In the genomic region with DNA sequence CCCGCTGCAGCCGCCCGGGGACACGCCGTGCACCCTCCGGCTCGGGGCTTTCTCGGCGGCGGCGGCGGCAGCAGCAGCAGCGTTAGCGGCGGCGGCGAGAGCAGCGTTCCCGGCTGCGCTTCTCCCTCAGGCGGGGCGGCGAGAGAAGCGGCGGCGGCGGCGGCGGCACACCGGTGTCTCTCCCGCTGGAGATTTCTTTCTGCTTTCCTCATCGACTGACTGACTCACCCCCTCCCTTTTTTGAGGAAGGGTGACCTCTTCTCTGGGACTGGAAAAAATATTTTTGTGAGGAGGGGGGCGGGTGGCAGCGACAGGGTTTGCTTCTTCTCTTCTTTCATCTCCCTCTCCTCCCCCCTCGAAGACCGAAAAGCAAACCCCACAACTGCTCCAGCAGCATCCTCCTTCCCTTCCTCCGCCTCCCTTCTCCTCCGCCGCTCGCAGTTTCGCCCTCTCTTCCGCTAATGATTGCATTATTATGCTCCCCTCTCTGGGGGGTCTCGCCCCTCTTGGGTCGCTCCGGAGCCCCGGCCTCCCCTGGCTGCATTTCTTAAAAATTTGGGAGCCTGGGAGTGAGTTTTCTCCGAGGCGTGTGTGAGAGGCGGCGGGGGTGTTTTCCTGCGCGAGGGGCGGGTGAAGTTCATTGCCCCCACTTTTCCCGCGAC, we compare ENCODE assay signal across 8 cellular contexts. TPM values are rescaled to one million over a fixed set of nuclear protein-coding genes. Genes with fewer than 3 reads are reported as not detected.
DNase-seq lines count a peak whose midpoint lies in the region; ATAC-seq and TF ChIP-seq lines count a peak whose summit lies in the region.

No MANE protein-coding gene starts in this region.

- intact Hi-C loops in esophagus squamous epithelium (cut with DNase I): no loop called here

- TF ChIP-seq POLR2A in esophagus squamous epithelium (IDR thresholded peaks at IDR 0.05): peak in 2 of 4 donors; percentile 39

- H3K36me3 ChIP-seq in HEK293 (ENCODE audit: control insufficient read depth in 2 of 2, insufficient read depth in 1 of 2, low read length in 2 of 2) (no peaks in the 10 kb centered on the region), esophagus squamous epithelium (no peaks in the 10 kb centered on the region), neuron (ENCODE audit: insufficient read depth, low read length) (no peaks in the 10 kb centered on the region)

- peak overlapping the region; percentile 89 for H3K4me3 ChIP-seq in HEK293 (ENCODE audit: low read depth, low read length)
- peak overlapping the region; percentile 58 to 85 (median 74) for H3K4me3 ChIP-seq in esophagus squamous epithelium
- H3K4me3 ChIP-seq in neuron (ENCODE audit: low read length): peak overlapping the region; percentile 61

- TF ChIP-seq CTCF in HEK293 (tag by site-specific recombination; IDR thresholded peaks at IDR 0.05) (no peak), esophagus squamous epithelium (IDR thresholded peaks at IDR 0.05) (no peak)

- no peak for ATAC-seq in HG02798 (IDR thresholded peaks at IDR 0.05; ENCODE audit: poor library complexity, unreplicated experiment)
- ATAC-seq in GM19351 (IDR thresholded peaks at IDR 0.05; ENCODE audit: unreplicated experiment): no peak

- peak overlapping the region; percentile 82 for H2AFZ ChIP-seq in neuron (ENCODE audit: low read depth, low read length)

- DNase-seq in Caki2 (ENCODE audit: low read depth) (peak; percentile 68), SW480 (ENCODE audit: low spot score) (peak; percentile 35), esophagus squamous epithelium (lab: John Stamatoyannopoulos, UW) (no peak), RKO (ENCODE audit: low spot score) (no peak)

- H3K27ac ChIP-seq in HEK293 (ENCODE audit: extremely low read depth, low read depth, low read length) (peak overlapping the region; percentile 98), esophagus squamous epithelium (peak overlapping the region; percentile 67 to 91 (median 82))

- CTCF ChIA-PET in HEK293 (lab: Yijun Ruan, JAX): no interaction called here

- H3K4me1 ChIP-seq in HEK293 (ENCODE audit: control insufficient read depth, insufficient read depth, low read length) (peaks cover 23% of the 10 kb centered on the region), esophagus squamous epithelium (peaks cover 17 to 52% (median 29%) of the 10 kb centered on the region in 3 donors), neuron (ENCODE audit: insufficient read depth, low read length) (peaks cover 27% of the 10 kb centered on the region)

- POLR2A ChIA-PET in HEK293 (lab: Yijun Ruan, JAX): no interaction called here

- H3K27me3 ChIP-seq in esophagus squamous epithelium (peaks cover 0 to 59% (median 0%) of the 10 kb centered on the region in 4 donors), neuron (ENCODE audit: insufficient read depth, low read length) (no peaks in the 10 kb centered on the region)

- WGBS in esophagus squamous epithelium, 2 donors: 0 to 2% methylated on average over 18 to 19 of the region's 55 CpGs

- in situ Hi-C loops in Caki2 (cut with HindIII; ENCODE audit: low pct_unique_long_range_greater_than_20kb, low sequenced_read_pairs): no loop called here

- H3K9me3 ChIP-seq in HEK293 (ENCODE audit: control insufficient read depth, insufficient read depth, low read depth, low read length): no peaks in the 10 kb centered on the region
- H3K9me3 ChIP-seq in esophagus squamous epithelium: no peaks in the 10 kb centered on the region
- H3K9me3 ChIP-seq in neuron (ENCODE audit: low read length): no peaks in the 10 kb centered on the region

TF ChIP-seq in HEK293, 187 proteins besides CTCF, POLR2A, EP300 and RAD21 (continues in another document):
- TF ChIP-seq ZNF600 (tag by site-specific recombination; IDR thresholded peaks at IDR 0.05) (no peak), ZNF121 (tag by site-specific recombination; IDR thresholded peaks at IDR 0.05) (no peak), ZNF112 (tag by site-specific recombination; IDR thresholded peaks at IDR 0.05) (no peak), ZNF37A (tag by site-specific recombination; IDR thresholded peaks at IDR 0.05) (no peak), ZNF664 (tag by site-specific recombination; IDR thresholded peaks at IDR 0.05) (no peak), GLI2 (tag by site-specific recombination; IDR thresholded peaks at IDR 0.05; ENCODE audit: borderline replicate concordance, low read depth) (no peak), ZNF624 (tag by site-specific recombination; IDR thresholded peaks at IDR 0.05) (no peak), MYNN (tag by site-specific recombination; IDR thresholded peaks at IDR 0.05; ENCODE audit: borderline replicate concordance) (no peak), ZNF785 (tag by site-specific recombination; IDR thresholded peaks at IDR 0.05) (no peak), ZNF585B (tag by site-specific recombination; IDR thresholded peaks at IDR 0.05) (no peak), SP2 (tag by site-specific recombination; IDR thresholded peaks at IDR 0.05) (peak; percentile 26), ZNF169 (tag by site-specific recombination; IDR thresholded peaks at IDR 0.05) (no peak), MZF1 (tag by site-specific recombination; IDR thresholded peaks at IDR 0.05; ENCODE audit: borderline replicate concordance) (no peak), ZNF394 (tag by site-specific recombination; IDR thresholded peaks at IDR 0.05; ENCODE audit: borderline replicate concordance) (peak; percentile 86), RBAK (tag by site-specific recombination; IDR thresholded peaks at IDR 0.05) (no peak), ZNF610 (tag by site-specific recombination; IDR thresholded peaks at IDR 0.05; ENCODE audit: borderline replicate concordance) (no peak; the same call in 1 of the 2 replicates), KLF17 (tag by site-specific recombination; IDR thresholded peaks at IDR 0.05) (no peak), ZNF133 (tag by site-specific recombination; IDR thresholded peaks at IDR 0.05) (no peak), SALL2 (tag by site-specific recombination; IDR thresholded peaks at IDR 0.05; ENCODE audit: borderline replicate concordance) (no peak), ZFP69B (tag by site-specific recombination; IDR thresholded peaks at IDR 0.05) (peak; percentile 52; the same call in 1 of the 2 replicates), ZFP3 (tag by site-specific recombination; IDR thresholded peaks at IDR 0.05; ENCODE audit: low read depth) (no peak), ZNF404 (tag by site-specific recombination; IDR thresholded peaks at IDR 0.05) (no peak), ZBTB20 (tag by site-specific recombination; IDR thresholded peaks at IDR 0.05) (peak; percentile 89), ZNF175 (tag by site-specific recombination; IDR thresholded peaks at IDR 0.05) (no peak), ZNF280D (tag by site-specific recombination; IDR thresholded peaks at IDR 0.05) (no peak)
- TF ChIP-seq, protein P1, sequence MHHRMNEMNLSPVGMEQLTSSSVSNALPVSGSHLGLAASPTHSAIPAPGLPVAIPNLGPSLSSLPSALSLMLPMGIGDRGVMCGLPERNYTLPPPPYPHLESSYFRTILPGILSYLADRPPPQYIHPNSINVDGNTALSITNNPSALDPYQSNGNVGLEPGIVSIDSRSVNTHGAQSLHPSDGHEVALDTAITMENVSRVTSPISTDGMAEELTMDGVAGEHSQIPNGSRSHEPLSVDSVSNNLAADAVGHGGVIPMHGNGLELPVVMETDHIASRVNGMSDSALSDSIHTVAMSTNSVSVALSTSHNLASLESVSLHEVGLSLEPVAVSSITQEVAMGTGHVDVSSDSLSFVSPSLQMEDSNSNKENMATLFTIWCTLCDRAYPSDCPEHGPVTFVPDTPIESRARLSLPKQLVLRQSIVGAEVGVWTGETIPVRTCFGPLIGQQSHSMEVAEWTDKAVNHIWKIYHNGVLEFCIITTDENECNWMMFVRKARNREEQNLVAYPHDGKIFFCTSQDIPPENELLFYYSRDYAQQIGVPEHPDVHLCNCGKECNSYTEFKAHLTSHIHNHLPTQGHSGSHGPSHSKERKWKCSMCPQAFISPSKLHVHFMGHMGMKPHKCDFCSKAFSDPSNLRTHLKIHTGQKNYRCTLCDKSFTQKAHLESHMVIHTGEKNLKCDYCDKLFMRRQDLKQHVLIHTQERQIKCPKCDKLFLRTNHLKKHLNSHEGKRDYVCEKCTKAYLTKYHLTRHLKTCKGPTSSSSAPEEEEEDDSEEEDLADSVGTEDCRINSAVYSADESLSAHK (tag by site-specific recombination; IDR thresholded peaks at IDR 0.05): 0 out of 2 replicates have a peak, but pooled peaks have one; percentile 33

RNA-seq across cellular contexts. Expression of gene AUTS2, which starts 0.3 kb away (rescaled TPM):
- total RNA-seq in Caki2 (2014; rRNA removed; shearing (Covaris generic); ENCODE audit: low replicate concordance): 2.3 and 7.0 TPM in 2 replicates
- total RNA-seq in esophagus squamous epithelium: 10 to 100 TPM in 3 of 4 donors, 1 to 10 TPM in 1; 9.5 to 36.2 (median 23.0) TPM

Comparison
In these comparisons a context has a peak if more than half of its experiments do, and no peak if none do; other contexts are left out.
1. DNase-seq: peak in Caki2 (single experiment) and SW480 (single experiment); none in esophagus squamous epithelium (single experiment) and RKO (single experiment).
2. Peak in every context shown above with its lines, with median percentiles within 50 percentile points of each other: H3K4me3 ChIP-seq.